In the genomic region with DNA sequence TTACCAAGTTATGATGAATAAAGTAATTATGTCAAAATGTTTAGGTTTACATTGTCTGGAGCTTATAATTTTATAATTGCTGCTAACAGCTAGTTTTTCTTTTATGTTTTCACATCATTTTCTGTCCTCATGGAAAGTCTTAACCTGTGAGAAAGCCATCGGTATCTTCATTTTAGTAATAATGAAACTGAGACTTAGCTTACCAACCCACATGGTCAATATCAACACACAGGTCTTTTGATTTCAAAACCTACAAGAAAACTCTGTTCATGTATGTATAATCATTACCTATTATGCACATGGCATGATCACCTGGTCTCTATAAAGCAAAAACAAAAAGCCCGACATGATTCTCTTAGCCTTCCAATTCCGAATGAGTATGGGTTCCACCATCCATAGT, we compare ENCODE assay signal across 12 cellular contexts.
DNase-seq lines count a peak whose midpoint lies in the region; ATAC-seq lines count a peak whose summit lies in the region.
"Had no signal": no experiment of that assay in that cellular context is flagged by ENCODE, and none has a peak within 500 bp of the region (broad histone marks: within the 10 kb centered on the region; RNA-seq: fewer than 3 reads in every experiment).

No MANE protein-coding gene starts in this region.

- H3K9me3 Mint-ChIP-seq in activated naive CD8-positive, alpha-beta T cell treated with anti-CD3 and anti-CD28 coated beads, Interleukin-2, amount 10 ng/mL, durations not matched to agents 7 days and 5 days: no peaks in the 10 kb centered on the region
- H3K9me3 Mint-ChIP-seq: brain, T-cell had no signal

- in situ Hi-C loops in KBM-7 (cut with MboI; ENCODE audit: low pct_unique_long_range_greater_than_20kb, low sequenced_read_pairs): no loop called here

- no peaks in the 10 kb centered on the region for H3K27me3 Mint-ChIP-seq in activated naive CD8-positive, alpha-beta T cell treated with anti-CD3 and anti-CD28 coated beads, Interleukin-2, amount 10 ng/mL, durations not matched to agents 7 days and 5 days
- H3K27me3 Mint-ChIP-seq: T-cell had no signal

- no peak overlapping the region for H3K27ac Mint-ChIP-seq in activated naive CD8-positive, alpha-beta T cell treated with anti-CD3 and anti-CD28 coated beads, Interleukin-2, amount 10 ng/mL, durations not matched to agents 7 days and 5 days
- H3K27ac Mint-ChIP-seq: brain, T-cell had no signal

- H3K4me3 Mint-ChIP-seq in activated naive CD8-positive, alpha-beta T cell treated with anti-CD3 and anti-CD28 coated beads, Interleukin-2, amount 10 ng/mL, durations not matched to agents 7 days and 5 days: no peak overlapping the region
- H3K4me3 Mint-ChIP-seq: brain, T-cell had no signal

- H3K4me1 Mint-ChIP-seq in activated naive CD8-positive, alpha-beta T cell treated with anti-CD3 and anti-CD28 coated beads, Interleukin-2, amount 10 ng/mL, durations not matched to agents 7 days and 5 days: peaks cover 9% of the 10 kb centered on the region
- H3K4me1 Mint-ChIP-seq: brain, T-cell had no signal

- H3K36me3 Mint-ChIP-seq in activated naive CD8-positive, alpha-beta T cell treated with anti-CD3 and anti-CD28 coated beads, Interleukin-2, amount 10 ng/mL, durations not matched to agents 7 days and 5 days: peaks cover 10% of the 10 kb centered on the region
- H3K36me3 Mint-ChIP-seq: brain had no signal

- DNase-seq in activated naive CD8-positive, alpha-beta T cell treated with anti-CD3 and anti-CD28 coated beads, Interleukin-2, amount 10 ng/mL, durations not matched to agents 7 days and 5 days: no peak
- DNase-seq in KBM-7: no peak
- DNase-seq in anterior cingulate cortex (lab: John Stamatoyannopoulos, UW): no peak
- no peak for DNase-seq in iPS-NIHi7 (ENCODE audit: extremely low spot score)
- no peak for DNase-seq in NCI-H345 (lab: John Stamatoyannopoulos, UW)
- DNase-seq: erythroblast, NCI-H82, T-cell had no signal

- POLR2A ChIA-PET in activated naive CD8-positive, alpha-beta T cell treated with anti-CD3 and anti-CD28 coated beads, Interleukin-2, amount 10 ng/mL, durations not matched to agents 7 days and 5 days (lab: Charles Lee): no interaction called here

- ATAC-seq in GM18873 (IDR thresholded peaks at IDR 0.05; ENCODE audit: low FRiP score, unreplicated experiment) (peak; percentile 95), GM21515 (IDR thresholded peaks at IDR 0.05; ENCODE audit: unreplicated experiment) (peak; percentile 88), HG03064 (IDR thresholded peaks at IDR 0.05; ENCODE audit: low read depth, unreplicated experiment) (peak; percentile 84)
- ATAC-seq in activated naive CD8-positive, alpha-beta T cell treated with anti-CD3 and anti-CD28 coated beads, Interleukin-2, amount 10 ng/mL, durations not matched to agents 7 days and 5 days (ENCODE audit: low read depth): peak; percentile 18
- ATAC-seq: T-cell had no signal

Comparison
In these comparisons a context has a peak if more than half of its experiments do, and no peak if none do; other contexts are left out.
1. ATAC-seq: peak in every context shown above with its lines; median percentile 95 in GM18873; 88 in GM21515; 84 in HG03064; 18 in activated naive CD8-positive, alpha-beta T cell treated with anti-CD3 and anti-CD28 coated beads, Interleukin-2, amount 10 ng/mL, durations not matched to agents 7 days and 5 days.